17 cellular contexts compared by ENCODE assay signal in the genomic region with DNA sequence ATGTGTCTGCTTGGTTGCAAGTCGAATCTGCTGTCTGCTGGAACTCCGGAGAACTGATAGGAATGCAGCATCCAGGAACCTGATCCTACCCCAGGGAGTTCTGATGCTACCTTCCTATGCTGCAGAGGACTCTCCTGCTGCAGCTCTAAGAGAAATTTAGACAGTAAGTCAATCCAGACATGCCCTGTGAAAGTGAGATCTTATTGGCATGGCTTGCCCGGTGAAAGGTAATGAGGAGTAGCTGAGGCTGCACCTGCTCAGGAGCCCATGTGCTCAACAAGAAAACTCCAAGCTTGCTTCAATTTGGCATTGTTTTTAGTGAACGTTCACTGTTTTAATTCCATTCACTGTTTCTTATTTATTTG.
DNase-seq lines count a peak whose midpoint lies in the region; ATAC-seq, FAIRE-seq and TF ChIP-seq lines count a peak whose summit lies in the region.
"Had no signal": no experiment of that assay in that cellular context is flagged by ENCODE, and none has a peak within 500 bp of the region (broad histone marks: within the 10 kb centered on the region; RNA-seq: fewer than 3 reads in every experiment).

No MANE protein-coding gene starts in this region.

- H3K4me3 Mint-ChIP-seq in brain = peak overlapping the region in 3 of 5 experiments; percentile 48 to 64 (median 61)
- H3K4me3 Mint-ChIP-seq: activated CD4-positive, alpha-beta memory T cell treated with anti-CD3 and anti-CD28 coated beads for 36 hours had no signal

- intact Hi-C loops in kidney (cut with DNase I) = no loop called here
- intact Hi-C loops in gastrocnemius medialis (cut with DNase I; ENCODE audit: low total_unique reads) = loop anchor here (5.0 to 10.0 kb wide), 2 partner anchors 146 to 419 kb away; a partner anchor contains a TSS

- no peaks in the 10 kb centered on the region for H3K36me3 Mint-ChIP-seq in brain
- H3K36me3 Mint-ChIP-seq: activated CD4-positive, alpha-beta memory T cell treated with anti-CD3 and anti-CD28 coated beads for 36 hours had no signal

- H3K27ac Mint-ChIP-seq in brain = peak overlapping the region in 4 of 5 experiments; percentile 32 to 92 (median 74)
- H3K27ac Mint-ChIP-seq: activated CD4-positive, alpha-beta memory T cell treated with anti-CD3 and anti-CD28 coated beads for 36 hours; progenitor cell of endocrine pancreas had no signal

- H3K9me3 Mint-ChIP-seq in brain = peaks cover 0 to 3% (median 0%) of the 10 kb centered on the region in 5 experiments
- H3K9me3 Mint-ChIP-seq: activated CD4-positive, alpha-beta memory T cell treated with anti-CD3 and anti-CD28 coated beads for 36 hours had no signal

- H3K9me3 ChIP-seq in GM23248 (ENCODE audit: low read depth) (no peaks in the 10 kb centered on the region), kidney (ENCODE audit: control insufficient read depth in 1 of 2, low read length in 2 of 2) (no peaks in the 10 kb centered on the region), gastrocnemius medialis (no peaks in the 10 kb centered on the region)
- H3K9me3 ChIP-seq: SK-N-SH had no signal

- in situ Hi-C loops in GM23248 (cut with MboI) (no loop called here), gastrocnemius medialis (cut with MboI; ENCODE audit: low sequenced_read_pairs in 4 of 4) (no loop called here)

- peak overlapping the region; percentile 72 for H3K4me2 ChIP-seq in GM23248 (ENCODE audit: unreplicated experiment)
- H3K4me2 ChIP-seq: SK-N-SH had no signal

- H3K4me1 ChIP-seq in GM23248 (ENCODE audit: insufficient read depth) (no peaks in the 10 kb centered on the region), kidney (ENCODE audit: control insufficient read depth in 1 of 2, insufficient read depth in 1 of 2, low read depth in 1 of 2, low read length in 2 of 2) (peaks cover 4 to 7% of the 10 kb centered on the region in 2 donors), gastrocnemius medialis (peaks cover 71 to 80% of the 10 kb centered on the region in 2 donors)

- H3K27me3 ChIP-seq in GM23248 (replicated peaks; ENCODE audit: insufficient read depth) = no peaks in the 10 kb centered on the region
- H3K27me3 ChIP-seq in gastrocnemius medialis = no peaks in the 10 kb centered on the region

- DNase-seq in GM23248 (no peak), kidney (no peak), gastrocnemius medialis (peak in 1 of 2 donors; percentile 55), cerebellar cortex (ENCODE audit: low spot score) (no peak), RCC 7860 (ENCODE audit: low spot score) (no peak), T-helper 9 cell (no peak)
- DNase-seq: activated CD4-positive, alpha-beta memory T cell treated with anti-CD3 and anti-CD28 coated beads for 36 hours; Calu3; NCI-H146; NCI-H524 treated with DMSO at 0.1 percent for 48 hours; PC-3; SK-N-SH had no signal

- peaks cover 56% of the 10 kb centered on the region for H3K4me1 Mint-ChIP-seq in brain

- H3K4me3 ChIP-seq in GM23248 (peak overlapping the region; percentile 63), kidney (ENCODE audit: low read length in 2 of 2) (peak overlapping the region; percentile 10 to 46), gastrocnemius medialis (peak overlapping the region; percentile 19 to 38 (median 32))

- FAIRE-seq in kidney (lab: Jason Lieb, UNC) (no peak), RCC 7860 (lab: Jason Lieb, UNC) (no peak)
- FAIRE-seq: GM19239, TTC549 had no signal

- TF ChIP-seq CTCF in brain (conservative IDR thresholded peaks at IDR 0.05) = no peak
- TF ChIP-seq CTCF in kidney (IDR thresholded peaks at IDR 0.05; ENCODE audit: borderline replicate concordance, extremely low read depth, insufficient read depth) = no peak
- TF ChIP-seq CTCF in gastrocnemius medialis (IDR thresholded peaks at IDR 0.05 in 4 of 5, conservative IDR thresholded peaks at IDR 0.05 in 1 of 5) = no peak

- peak overlapping the region; percentile 91 for H2AFZ ChIP-seq in GM23248

- no peaks in the 10 kb centered on the region for H3K36me3 ChIP-seq in GM23248 (ENCODE audit: low read depth)
- no peaks in the 10 kb centered on the region for H3K36me3 ChIP-seq in kidney (ENCODE audit: control insufficient read depth in 1 of 2, insufficient read depth in 2 of 2, low read length in 2 of 2)
- H3K36me3 ChIP-seq in gastrocnemius medialis = no peaks in the 10 kb centered on the region

- H3F3A ChIP-seq in GM23248 (ENCODE audit: insufficient read depth) = no peaks in the 10 kb centered on the region

- H4K20me1 ChIP-seq in GM23248 (ENCODE audit: insufficient read depth) = no peaks in the 10 kb centered on the region

- 33 to 35% methylated on average over 4 of the region's 4 CpGs for WGBS in GM23248 (ENCODE audit: low coverage in 1 of 2, low lambda C conversion rate in 2 of 2, missing lambda C conversion rate in 2 of 2), 2 experiments

- H3K27me3 Mint-ChIP-seq in brain = peaks cover 13% of the 10 kb centered on the region
- H3K27me3 Mint-ChIP-seq: activated CD4-positive, alpha-beta memory T cell treated with anti-CD3 and anti-CD28 coated beads for 36 hours had no signal

- no peak overlapping the region for H3K9ac ChIP-seq in GM23248
- H3K9ac ChIP-seq in kidney (ENCODE audit: low read length in 2 of 2) = peak overlapping the region in 1 of 2 donors; percentile 43
- H3K9ac ChIP-seq: SK-N-SH had no signal

- no peaks in the 10 kb centered on the region for H3K9me2 ChIP-seq in GM23248 (ENCODE audit: insufficient read depth)
- H3K9me2 ChIP-seq: SK-N-SH had no signal

- no peaks in the 10 kb centered on the region for H3K79me2 ChIP-seq in GM23248 (ENCODE audit: insufficient read depth)

- H3K27ac ChIP-seq in GM23248 (no peak overlapping the region), kidney (ENCODE audit: low read depth in 2 of 2, low read length in 2 of 2) (no peak overlapping the region), gastrocnemius medialis (peak overlapping the region; percentile 86 to 94 (median 92))

- ATAC-seq in gastrocnemius medialis (peak in 1 of 2 donors; percentile 2), HG03108 (IDR thresholded peaks at IDR 0.05; ENCODE audit: unreplicated experiment) (no peak)
- ATAC-seq: PC-3 had no signal

- no peak for TF ChIP-seq POLR2A in gastrocnemius medialis (IDR thresholded peaks at IDR 0.05)

Comparison
In these comparisons a context has a peak if more than half of its experiments do, and no peak if none do; other contexts are left out.
1. H3K27ac ChIP-seq: peak in gastrocnemius medialis (4 of 4); none in GM23248 (single experiment) and kidney (0 of 2).
2. Peak in every context shown above with its lines, with median percentiles within 50 percentile points of each other: H3K4me3 ChIP-seq.